Comparison of ENCODE assay signal across 10 cellular contexts in the genomic region with DNA sequence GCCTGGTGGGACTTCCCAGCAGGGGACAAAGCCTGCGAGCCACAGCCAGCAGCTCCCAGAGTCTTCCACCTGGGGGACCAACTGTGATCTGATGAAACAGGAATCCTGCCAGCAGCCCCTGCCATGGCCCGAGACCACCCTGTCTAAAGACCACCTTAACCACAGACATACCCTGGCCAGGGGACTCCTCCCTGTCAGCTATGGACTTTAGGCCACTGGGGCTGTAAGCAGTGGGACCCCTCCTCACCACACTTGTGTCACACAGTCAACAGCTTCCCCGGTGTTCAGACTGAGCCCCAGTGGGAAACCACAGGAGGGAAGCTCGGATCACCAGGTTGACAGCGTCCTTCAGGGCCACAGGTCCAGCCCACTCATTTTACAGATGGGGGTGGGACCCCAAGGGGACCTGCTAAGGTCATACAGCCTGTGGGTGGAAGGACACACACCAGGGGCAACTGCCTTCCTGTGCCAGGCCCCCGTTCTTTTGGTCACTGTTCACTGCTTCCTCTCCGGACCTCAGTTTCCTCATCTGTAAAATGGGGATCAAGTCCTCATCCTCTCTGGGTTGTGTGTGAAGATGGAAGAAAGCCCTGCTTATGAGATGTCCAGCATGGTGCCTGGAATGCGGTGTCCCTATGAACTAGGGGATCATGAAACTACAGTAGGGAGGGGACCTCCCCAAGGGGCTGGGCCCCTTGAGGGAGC. TPM values are rescaled to one million over a fixed set of nuclear protein-coding genes. Genes with fewer than 3 reads are reported as not detected.
DNase-seq lines count a peak whose midpoint lies in the region; ATAC-seq, FAIRE-seq and TF ChIP-seq lines count a peak whose summit lies in the region.
"Had no signal": no experiment of that assay in that cellular context is flagged by ENCODE, and none has a peak within 500 bp of the region (broad histone marks: within the 10 kb centered on the region; RNA-seq: fewer than 3 reads in every experiment).

No MANE protein-coding gene starts in this region.

- TSS peak; percentile 50 for BruUV-seq in HepG2 (replicated peaks; lab: Mats Ljungman, UMichigan)

- no peak for DNase-seq in HFF-Myc (ENCODE audit: extremely low read depth, low read depth)
- no peak for DNase-seq in astrocyte (ENCODE audit: low read depth)
- DNase-seq in HepG2 (ENCODE audit: low spot score): no peak
- DNase-seq in spleen: no peak
- DNase-seq in stimulated activated naive CD4-positive, alpha-beta T cell treated with Interleukin-2 at 50 U/mL for 16 hours (lab: John Stamatoyannopoulos, UW): no peak
- no peak for DNase-seq in NCI-H1105 treated with DMSO at 0.1 percent for 48 hours (lab: John Stamatoyannopoulos, UW)
- DNase-seq in activated CD4-positive, alpha-beta T cell treated with anti-CD3 and anti-CD28 coated beads, Interleukin-2, amount 50 U/mL, for 48 hours: no peak
- DNase-seq: activated naive CD8-positive, alpha-beta T cell treated with anti-CD3 and anti-CD28 coated beads, Interleukin-2, amount 10 ng/mL, durations not matched to agents 7 days and 5 days; stimulated activated CD4-positive, alpha-beta T cell treated with anti-CD3 and anti-CD28 coated beads, Interleukin-4, amount 100 ng/mL, for 24 hours had no signal

- POLR2A ChIA-PET in HepG2 (lab: Yijun Ruan, JAX): interaction anchor here (0.9 to 6.2 kb wide), 17 partner anchors 10 to 67 kb away, joined by 3 to 120 read pairs (median 6); partner anchors contain the start of gene EPHA2

- H3K9me3 ChIP-seq in astrocyte (ENCODE audit: insufficient read depth, low read depth, low read length) (no peaks in the 10 kb centered on the region), HepG2 (ENCODE audit: low read length) (no peaks in the 10 kb centered on the region), spleen (no peaks in the 10 kb centered on the region)

- H3K79me2 ChIP-seq in astrocyte (ENCODE audit: insufficient read depth, low read length): peaks cover 86% of the 10 kb centered on the region
- H3K79me2 ChIP-seq in HepG2 (ENCODE audit: insufficient read depth, low read length): peaks cover 75% of the 10 kb centered on the region

- no peak for TF ChIP-seq CTCF in HFF-Myc (IDR thresholded peaks at IDR 0.05; ENCODE audit: low read depth, low read length, missing control alignments)
- no peak for TF ChIP-seq CTCF in astrocyte (IDR thresholded peaks at IDR 0.05; ENCODE audit: insufficient read depth, low read depth, low read length)
- TF ChIP-seq CTCF in HepG2 (CRISPR knock-in tag; IDR thresholded peaks at IDR 0.05): no peak
- TF ChIP-seq CTCF in spleen (IDR thresholded peaks at IDR 0.05 in 8 of 11, conservative IDR thresholded peaks at IDR 0.05 in 3 of 11): no peak

- peaks cover 28% of the 10 kb centered on the region for H3K36me3 Mint-ChIP-seq in astrocyte (ENCODE audit: low read depth, unreplicated experiment)
- H3K36me3 Mint-ChIP-seq: activated naive CD8-positive, alpha-beta T cell treated with anti-CD3 and anti-CD28 coated beads, Interleukin-2, amount 10 ng/mL, durations not matched to agents 7 days and 5 days had no signal

- WGBS in HepG2 (ENCODE audit: low lambda C conversion rate): 59% methylated on average over 4 of the region's 8 CpGs
- WGBS in spleen, 5 donors: 49 to 69% (median 53%) methylated on average over 8 of the region's 8 CpGs

- ATAC-seq in HepG2 (peak; percentile 35), HG02798 (IDR thresholded peaks at IDR 0.05; ENCODE audit: poor library complexity, unreplicated experiment) (no peak)

- H3K4me1 ChIP-seq in astrocyte (ENCODE audit: insufficient read depth, low read length) (peaks cover 90% of the 10 kb centered on the region), HepG2 (ENCODE audit: insufficient read depth, low read length) (peaks cover 99% of the 10 kb centered on the region), spleen (peaks cover 30 to 93% (median 73%) of the 10 kb centered on the region in 6 donors)

- H4K20me1 ChIP-seq in astrocyte (ENCODE audit: insufficient read depth, low read length) (peaks cover 74% of the 10 kb centered on the region), HepG2 (ENCODE audit: insufficient read depth, low read length) (peaks cover 62% of the 10 kb centered on the region)

- peaks cover 53% of the 10 kb centered on the region for H3K4me1 Mint-ChIP-seq in astrocyte (ENCODE audit: low read depth, unreplicated experiment)

- H3K27ac ChIP-seq in astrocyte (ENCODE audit: low read depth, low read length): peak overlapping the region; percentile 96
- peak overlapping the region; percentile 76 for H3K27ac ChIP-seq in HepG2 (ENCODE audit: extremely low read length, insufficient read depth, low read length)
- H3K27ac ChIP-seq in spleen: peak overlapping the region; percentile 73 to 88 (median 81)

- in situ Hi-C loops in HepG2 (cut with HindIII; ENCODE audit: extremely low pct_ligation_motif_present, low pct_unique_long_range_greater_than_20kb): loop anchor here (5.0 kb wide), 1 partner anchor 38 kb away; no protein-coding TSS in a partner anchor

- H3K4me3 ChIP-seq in HFF-Myc (replicated peaks; ENCODE audit: low read depth, low read length): peak overlapping the region; percentile 40; the same call in 1 of the 2 replicates
- no peak overlapping the region for H3K4me3 ChIP-seq in astrocyte (ENCODE audit: insufficient read depth, low read depth, low read length)
- H3K4me3 ChIP-seq in HepG2 (replicated peaks in 1 of 3; ENCODE audit: insufficient read depth in 1 of 3, low read depth in 2 of 3, low read length in 3 of 3): peak overlapping the region in 2 of 3 experiments; percentile 11 to 51; a peak in 3 of 6 replicates
- H3K4me3 ChIP-seq in spleen: no peak overlapping the region

- FAIRE-seq in astrocyte (lab: Jason Lieb, UNC): no peak
- no peak for FAIRE-seq in HepG2 (lab: Jason Lieb, UNC)

- H3K27me3 ChIP-seq in astrocyte (ENCODE audit: insufficient read depth, low read length): no peaks in the 10 kb centered on the region
- H3K27me3 ChIP-seq in HepG2 (ENCODE audit: control insufficient read depth in 1 of 2, insufficient read depth in 2 of 2, low read length in 2 of 2): no peaks in the 10 kb centered on the region
- H3K27me3 ChIP-seq in spleen (replicated peaks in 1 of 7): peaks cover 0 to 18% (median 0%) of the 10 kb centered on the region in 7 donors

- no peak for TF ChIP-seq RAD21 in HepG2 (CRISPR knock-in tag; IDR thresholded peaks at IDR 0.05)

- H3K9ac ChIP-seq in astrocyte (ENCODE audit: low read length) (peak overlapping the region; percentile 79), HepG2 (ENCODE audit: insufficient read depth, low read depth, low read length) (peak overlapping the region; percentile 67)

- H3K4me3 Mint-ChIP-seq in astrocyte (ENCODE audit: unreplicated experiment): peak overlapping the region; percentile 7
- H3K4me3 Mint-ChIP-seq: activated naive CD8-positive, alpha-beta T cell treated with anti-CD3 and anti-CD28 coated beads, Interleukin-2, amount 10 ng/mL, durations not matched to agents 7 days and 5 days had no signal

- peak overlapping the region; percentile 85 for H3K4me2 ChIP-seq in astrocyte (ENCODE audit: low read length)
- peak overlapping the region; percentile 78 for H3K4me2 ChIP-seq in HepG2 (ENCODE audit: low read depth, low read length)

- peaks cover 46% of the 10 kb centered on the region for H3K36me3 ChIP-seq in astrocyte (ENCODE audit: insufficient read depth, low read length)
- H3K36me3 ChIP-seq in HepG2 (replicated peaks in 1 of 2; ENCODE audit: control insufficient read depth in 1 of 2, insufficient read depth in 2 of 2, low read length in 2 of 2): peaks cover 37 to 63% of the 10 kb centered on the region in 2 experiments
- H3K36me3 ChIP-seq in spleen: peaks cover 0 to 30% (median 4%) of the 10 kb centered on the region in 6 donors

- no peaks in the 10 kb centered on the region for H3K9me3 Mint-ChIP-seq in astrocyte (ENCODE audit: unreplicated experiment)
- H3K9me3 Mint-ChIP-seq: activated naive CD8-positive, alpha-beta T cell treated with anti-CD3 and anti-CD28 coated beads, Interleukin-2, amount 10 ng/mL, durations not matched to agents 7 days and 5 days had no signal

- H3K27ac Mint-ChIP-seq in astrocyte (ENCODE audit: unreplicated experiment): peak overlapping the region; percentile 60
- H3K27ac Mint-ChIP-seq: activated naive CD8-positive, alpha-beta T cell treated with anti-CD3 and anti-CD28 coated beads, Interleukin-2, amount 10 ng/mL, durations not matched to agents 7 days and 5 days had no signal

- intact Hi-C loops in HepG2 (cut with micrococcal nuclease; ENCODE audit: unreplicated experiment): loop anchor here (1.0 to 10.0 kb wide), 2 partner anchors 38 to 70 kb away; partner anchors contain the start of gene FAM131C
- intact Hi-C loops in spleen (cut with DNase I; ENCODE audit: low total_unique reads): no loop called here

- TF ChIP-seq EP300 in HepG2 (IDR thresholded peaks at IDR 0.05; ENCODE audit: low read depth in 2 of 2, low read length in 2 of 2) (no peak), HepG2 (CRISPR knock-in tag; IDR thresholded peaks at IDR 0.05; ENCODE audit: borderline replicate concordance) (no peak)

- no peak overlapping the region for H2AFZ ChIP-seq in astrocyte (ENCODE audit: low read depth, low read length)
- no peak overlapping the region for H2AFZ ChIP-seq in HepG2 (ENCODE audit: low read length)

- CTCF ChIA-PET in HepG2 (lab: Yijun Ruan, JAX; ENCODE audit: low intra/inter-chr PET ratio, low total read pairs): interaction anchor here (1.4 kb wide), 1 partner anchor 44 kb away, joined by 7 read pairs; no protein-coding TSS in a partner anchor

- peak in 1 of 2 experiments; percentile 38; a peak in 2 of 4 replicates for TF ChIP-seq POLR2A in HepG2 (IDR thresholded peaks at IDR 0.05; ENCODE audit: insufficient read depth in 1 of 2, low read depth in 2 of 2, low read length in 2 of 2)
- no peak for TF ChIP-seq POLR2A in spleen (IDR thresholded peaks at IDR 0.05)

- H3K27me3 Mint-ChIP-seq in astrocyte (ENCODE audit: low read depth, unreplicated experiment): no peaks in the 10 kb centered on the region

RNA-seq across cellular contexts. Expression of gene EPHA2, which starts 11.4 kb away (rescaled TPM):
- total RNA-seq in astrocyte (117 and 140 TPM in 2 replicates), HepG2 (2016; rRNA removed; fragmentation: Illumina TruSeq; extraction: Trizol) (15.5 and 33.6 TPM in 2 replicates), spleen (10 to 100 TPM; 10.6 to 35.7 (median 17.1) TPM)
- total RNA-seq in HepG2 (2016; cell fraction: cytosol; rRNA removed; fragmentation: Illumina TruSeq; extraction: Trizol; ENCODE audit: low read depth): 6.7 and 7.8 TPM in 2 replicates
- 10.8 and 35.8 TPM in 2 replicates for total RNA-seq in HepG2 (2016; cell fraction: insoluble cytoplasmic fraction; rRNA removed; fragmentation: Illumina TruSeq; extraction: Trizol)
- total RNA-seq in HepG2 (2016; cell fraction: membrane; rRNA removed; fragmentation: Illumina TruSeq; extraction: Trizol): 14.9 and 16.9 TPM in 2 replicates
- total RNA-seq in HepG2 (2016; cell fraction: nucleus; rRNA removed; fragmentation: Illumina TruSeq; extraction: Trizol): 41.9 and 47.9 TPM in 2 replicates
- polyA plus RNA-seq in HepG2 (2011; rRNA removed) (53.6 and 62.5 TPM in 2 replicates), spleen (1 to 10 TPM; 2.0 to 7.4 (median 2.6) TPM)
- polyA plus RNA-seq in HepG2 (2011; cell fraction: cytosol; rRNA removed): 39.1 and 62.9 TPM in 2 replicates
- polyA plus RNA-seq in HepG2 (2011; cell fraction: nucleus; rRNA removed): 163 and 212 TPM in 2 replicates
- polyA plus RNA-seq in HepG2 (2012): 25.4 and 56.3 TPM in 2 replicates
- 2.1 and 2.2 TPM in 2 replicates for polyA plus RNA-seq in HepG2 (2016; cell fraction: cytosol; fragmentation: Illumina TruSeq; extraction: Trizol; ENCODE audit: low read depth)
- 11.5 and 14.9 TPM in 2 replicates for polyA plus RNA-seq in HepG2 (2016; cell fraction: insoluble cytoplasmic fraction; fragmentation: Illumina TruSeq; extraction: Trizol; ENCODE audit: low read depth)
- polyA plus RNA-seq in HepG2 (2016; cell fraction: membrane; fragmentation: Illumina TruSeq; extraction: Trizol; ENCODE audit: low read depth): 5.7 and 6.8 TPM in 2 replicates
- polyA plus RNA-seq in HepG2 (2016; cell fraction: nucleus; fragmentation: Illumina TruSeq; extraction: Trizol; ENCODE audit: insufficient read depth, low read depth): 84.4 and 87.2 TPM in 2 replicates
- polyA minus RNA-seq in HepG2 (2011; rRNA and poly(A)+ RNA removed; ENCODE audit: low replicate concordance): 69.9 and 218 TPM in 2 replicates
- polyA minus RNA-seq in HepG2 (2011; cell fraction: cytosol; rRNA and poly(A)+ RNA removed): 72.7 and 86.9 TPM in 2 replicates
- 65.6 and 79.3 TPM in 2 replicates for polyA minus RNA-seq in HepG2 (2011; cell fraction: nucleus; rRNA and poly(A)+ RNA removed)
- total RNA-seq: activated naive CD8-positive, alpha-beta T cell treated with anti-CD3 and anti-CD28 coated beads, Interleukin-2, amount 10 ng/mL, durations not matched to agents 7 days and 5 days had no signal

Comparison
In these comparisons a context has a peak if more than half of its experiments do, and no peak if none do; other contexts are left out.
1. H3K4me3 ChIP-seq: peak in HFF-Myc (single experiment) and HepG2 (2 of 3); none in astrocyte (single experiment) and spleen (0 of 8).
2. Peak in every context shown above with its lines, with median percentiles within 50 percentile points of each other: H3K27ac ChIP-seq.